ENCODE assay signal across 24 cellular contexts in genomic region chr13:80305737-80306136, GRCh38. TPM values are rescaled to one million over a fixed set of nuclear protein-coding genes. Genes with fewer than 3 reads are reported as not detected.
DNase-seq lines count a peak whose midpoint lies in the region; ATAC-seq and TF ChIP-seq lines count a peak whose summit lies in the region.
"Had no signal": no experiment of that assay in that cellular context is flagged by ENCODE, and none has a peak within 500 bp of the region (broad histone marks: within the 10 kb centered on the region; RNA-seq: fewer than 3 reads in every experiment).

No MANE protein-coding gene starts in this region.

- no peak for ATAC-seq in HG02870 (IDR thresholded peaks at IDR 0.05; ENCODE audit: unreplicated experiment)
- ATAC-seq: gastroesophageal sphincter, K562, T-helper 17 cell had no signal

- H3K4me3 ChIP-seq in OCI-LY3 (ENCODE audit: low read length) (no peak overlapping the region), right atrium auricular region (no peak overlapping the region), skeletal muscle tissue (ENCODE audit: low read length in 3 of 3) (no peak overlapping the region)
- H3K4me3 ChIP-seq: gastroesophageal sphincter, K562, suprapubic skin had no signal

- peak overlapping the region; percentile 42 for H3K4me2 ChIP-seq in OCI-LY3 (ENCODE audit: low read length)

- TF ChIP-seq CTCF in OCI-LY3 (IDR thresholded peaks at IDR 0.05; ENCODE audit: low read depth, low read length) = no peak
- no peak for TF ChIP-seq CTCF in right atrium auricular region (IDR thresholded peaks at IDR 0.05)

- no peak overlapping the region for H2AFZ ChIP-seq in OCI-LY3 (ENCODE audit: low read depth, low read length)

- H3K79me2 ChIP-seq in OCI-LY3 (ENCODE audit: low read length) = no peaks in the 10 kb centered on the region

- H3K27me3 ChIP-seq in OCI-LY3 (ENCODE audit: low read depth, low read length) = no peaks in the 10 kb centered on the region
- no peaks in the 10 kb centered on the region for H3K27me3 ChIP-seq in right atrium auricular region
- no peaks in the 10 kb centered on the region for H3K27me3 ChIP-seq in skeletal muscle tissue (ENCODE audit: control insufficient read depth in 3 of 3, insufficient read depth in 3 of 3, low read length in 3 of 3)
- H3K27me3 ChIP-seq: gastroesophageal sphincter, suprapubic skin had no signal

- intact Hi-C loops in activated CD4-positive, alpha-beta T cell treated with anti-CD3 and anti-CD28 coated beads, Interleukin-2, amount 10 ng/mL, durations not matched to agents 24 days and 14 days (cut with micrococcal nuclease) = no loop called here
- intact Hi-C loops in posterior vena cava (cut with DNase I) = no loop called here

- H3K27ac ChIP-seq in OCI-LY3 (ENCODE audit: low read length) (no peak overlapping the region), right atrium auricular region (peak overlapping the region; percentile 14 to 42), skeletal muscle tissue (ENCODE audit: low read depth, low read length) (peak overlapping the region; percentile 15)
- H3K27ac ChIP-seq: 22Rv1, HL-60, suprapubic skin, WERI-Rb-1 had no signal

- no peaks in the 10 kb centered on the region for H3K4me1 Mint-ChIP-seq in activated CD4-positive, alpha-beta T cell treated with anti-CD3 and anti-CD28 coated beads, Interleukin-2, amount 10 ng/mL, durations not matched to agents 24 days and 14 days
- H3K4me1 Mint-ChIP-seq: T-helper 17 cell had no signal

- H3K4me3 Mint-ChIP-seq in activated CD4-positive, alpha-beta T cell treated with anti-CD3 and anti-CD28 coated beads, Interleukin-2, amount 10 ng/mL, durations not matched to agents 24 days and 14 days = no peak overlapping the region
- H3K4me3 Mint-ChIP-seq: activated naive CD8-positive, alpha-beta T cell; brain; CD14-positive monocyte; H9; T-helper 17 cell had no signal

- no peak overlapping the region for H3K27ac Mint-ChIP-seq in activated CD4-positive, alpha-beta T cell treated with anti-CD3 and anti-CD28 coated beads, Interleukin-2, amount 10 ng/mL, durations not matched to agents 24 days and 14 days
- H3K27ac Mint-ChIP-seq: activated naive CD8-positive, alpha-beta T cell; CD14-positive monocyte; H9; T-helper 17 cell had no signal

- peak; percentile 3 for DNase-seq in activated CD4-positive, alpha-beta T cell treated with anti-CD3 and anti-CD28 coated beads, Interleukin-2, amount 10 ng/mL, durations not matched to agents 24 days and 14 days
- no peak for DNase-seq in activated CD4-positive, alpha-beta T cell treated with anti-CD3 and anti-CD28 coated beads for 4 hours
- DNase-seq in right atrium auricular region (ENCODE audit: low spot score) (no peak), erythroblast (lab: John Stamatoyannopoulos, UW) (no peak), posterior vena cava (ENCODE audit: low spot score) (no peak)
- DNase-seq: cortex of kidney, H9, MV-4-11, NCI-H187 treated with DMSO at 0.1 percent for 48 hours, NCI-H524, posterior cingulate gyrus, T-helper 17 cell, WERI-Rb-1 had no signal

- no peaks in the 10 kb centered on the region for H3K9me3 ChIP-seq in OCI-LY3 (ENCODE audit: insufficient read depth, low read length)
- no peaks in the 10 kb centered on the region for H3K9me3 ChIP-seq in right atrium auricular region
- no peaks in the 10 kb centered on the region for H3K9me3 ChIP-seq in skeletal muscle tissue (ENCODE audit: control insufficient read depth in 3 of 3, low read length in 3 of 3)
- H3K9me3 ChIP-seq: gastroesophageal sphincter, suprapubic skin had no signal

- H3K9me3 Mint-ChIP-seq in activated CD4-positive, alpha-beta T cell treated with anti-CD3 and anti-CD28 coated beads, Interleukin-2, amount 10 ng/mL, durations not matched to agents 24 days and 14 days = no peaks in the 10 kb centered on the region
- H3K9me3 Mint-ChIP-seq: H9 had no signal

- no peaks in the 10 kb centered on the region for H3K27me3 Mint-ChIP-seq in activated CD4-positive, alpha-beta T cell treated with anti-CD3 and anti-CD28 coated beads, Interleukin-2, amount 10 ng/mL, durations not matched to agents 24 days and 14 days
- H3K27me3 Mint-ChIP-seq: brain, T-helper 17 cell had no signal

- no peak overlapping the region for H3K9ac ChIP-seq in OCI-LY3 (ENCODE audit: low read length)
- H3K9ac ChIP-seq in skeletal muscle tissue (ENCODE audit: low read depth in 1 of 3, low read length in 3 of 3) = no peak overlapping the region

- H3K36me3 ChIP-seq in OCI-LY3 (replicated peaks; ENCODE audit: low read depth, low read length) (no peaks in the 10 kb centered on the region), right atrium auricular region (no peaks in the 10 kb centered on the region), skeletal muscle tissue (ENCODE audit: control insufficient read depth in 3 of 3, insufficient read depth in 3 of 3, low read length in 3 of 3) (no peaks in the 10 kb centered on the region)
- H3K36me3 ChIP-seq: gastroesophageal sphincter, suprapubic skin, WERI-Rb-1 had no signal

- no peaks in the 10 kb centered on the region for H4K20me1 ChIP-seq in OCI-LY3 (ENCODE audit: insufficient read depth, low read length)

- no peaks in the 10 kb centered on the region for H3K36me3 Mint-ChIP-seq in activated CD4-positive, alpha-beta T cell treated with anti-CD3 and anti-CD28 coated beads, Interleukin-2, amount 10 ng/mL, durations not matched to agents 24 days and 14 days (ENCODE audit: low read depth)
- H3K36me3 Mint-ChIP-seq: activated naive CD8-positive, alpha-beta T cell; CD14-positive monocyte had no signal

- no peak for TF ChIP-seq POLR2A in erythroblast (IDR thresholded peaks at IDR 0.05; ENCODE audit: low read length)

- H3K4me1 ChIP-seq in OCI-LY3 (ENCODE audit: low read length) (peaks cover 32% of the 10 kb centered on the region), right atrium auricular region (peaks cover 0 to 8% of the 10 kb centered on the region in 2 donors), skeletal muscle tissue (ENCODE audit: control insufficient read depth in 3 of 3, insufficient read depth in 3 of 3, low read length in 3 of 3) (no peaks in the 10 kb centered on the region)
- H3K4me1 ChIP-seq: suprapubic skin had no signal

RNA-seq across cellular contexts. Expression of gene SPRY2, which starts 35.2 kb away (rescaled TPM):
- 0.21 TPM in 1 of 2 replicates, not detected in the other for total RNA-seq in activated CD4-positive, alpha-beta T cell treated with anti-CD3 and anti-CD28 coated beads, Interleukin-2, amount 10 ng/mL, durations not matched to agents 24 days and 14 days
- total RNA-seq in right atrium auricular region (10 to 100 TPM; 33.1 to 38.9 TPM), skeletal muscle tissue (52.2 TPM), posterior vena cava (10 to 100 TPM; 24.7 to 48.8 TPM)

Comparison
In these comparisons a context has a peak if more than half of its experiments do, and no peak if none do; other contexts are left out.
1. RNA of gene SPRY2, which starts 35.2 kb away (total RNA-seq): 52.2 TPM in skeletal muscle tissue (single experiment), 24.7 to 48.8 TPM in posterior vena cava and 33.1 to 38.9 TPM in right atrium auricular region; 0.21 TPM in activated CD4-positive, alpha-beta T cell treated with anti-CD3 and anti-CD28 coated beads, Interleukin-2, amount 10 ng/mL, durations not matched to agents 24 days and 14 days; every median in the first group is over 10 times any median in the second.